ENCODE assay signal across 8 cellular contexts in the genomic region with DNA sequence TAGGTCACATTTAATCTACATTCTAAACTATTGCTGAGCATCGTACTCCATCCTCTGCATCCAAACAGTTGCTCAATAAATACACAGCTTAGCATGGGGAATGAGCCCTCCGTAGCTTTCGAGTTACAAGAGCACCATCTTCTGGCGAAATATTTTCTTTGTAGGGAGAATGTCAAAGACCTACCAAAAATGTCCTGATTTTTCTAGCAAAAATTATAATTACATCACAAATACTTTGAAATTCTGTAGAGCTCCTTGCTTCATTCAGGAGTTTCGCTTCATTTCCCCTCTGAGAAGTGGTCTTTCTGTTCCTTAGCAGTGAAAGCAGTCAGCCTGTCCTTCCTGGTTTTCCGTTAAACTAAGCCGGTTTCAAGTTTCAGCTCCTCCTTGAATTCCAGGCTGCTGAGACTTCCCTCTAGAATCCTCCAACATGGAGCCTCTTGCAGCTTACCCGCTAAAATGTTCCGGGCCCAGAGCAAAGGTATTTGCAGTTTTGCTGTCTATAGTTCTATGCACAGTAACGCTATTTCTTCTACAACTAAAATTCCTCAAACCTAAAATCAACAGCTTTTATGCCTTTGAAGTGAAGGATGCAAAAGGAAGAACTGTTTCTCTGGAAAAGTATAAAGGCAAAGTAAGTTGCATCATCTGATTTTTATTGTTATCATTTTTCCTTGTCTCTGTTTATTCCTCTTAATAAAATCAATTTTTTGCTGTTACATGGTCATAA. TPM values are rescaled to one million over a fixed set of nuclear protein-coding genes. Genes with fewer than 3 reads are reported as not detected.
DNase-seq lines count a peak whose midpoint lies in the region; ATAC-seq, FAIRE-seq and TF ChIP-seq lines count a peak whose summit lies in the region.

A gene with protein sequence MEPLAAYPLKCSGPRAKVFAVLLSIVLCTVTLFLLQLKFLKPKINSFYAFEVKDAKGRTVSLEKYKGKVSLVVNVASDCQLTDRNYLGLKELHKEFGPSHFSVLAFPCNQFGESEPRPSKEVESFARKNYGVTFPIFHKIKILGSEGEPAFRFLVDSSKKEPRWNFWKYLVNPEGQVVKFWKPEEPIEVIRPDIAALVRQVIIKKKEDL (plus strand): TSS at position 409 of the 730 bp plus-strand sequence. CDS start 22 bp downstream, at position 431.

- intact Hi-C loops in breast epithelium (cut with DNase I; ENCODE audit: low total_unique reads) = no loop called here

- H3K27ac ChIP-seq in A549 (peak within 1 kb of the TSS; percentile 85 to 87), breast epithelium (peak within 1 kb of the TSS; percentile 36 to 76), skin epidermis (peak within 1 kb of the TSS in 18 of 21 experiments; percentile 7 to 85 (median 54))

- peak within 1 kb of the TSS; percentile 54 for H3K4me3 ChIP-seq in A549
- no peak within 1 kb of the TSS for H3K4me3 ChIP-seq in GM12865 (ENCODE audit: low read depth, low read length)
- H3K4me3 ChIP-seq in breast epithelium = peak within 1 kb of the TSS; percentile 41 to 67 (median 49)
- H3K4me3 ChIP-seq in skin epidermis = peak within 1 kb of the TSS; percentile 16 to 45 (median 31)

- TF ChIP-seq POLR2A in A549 (IDR thresholded peaks at IDR 0.05; ENCODE audit: low read length) = peak; percentile 27
- no peak for TF ChIP-seq POLR2A in breast epithelium (IDR thresholded peaks at IDR 0.05)

- H3K4me2 ChIP-seq in A549 = peak within 1 kb of the TSS; percentile 68

- 3% methylated on average over 10 of the region's 10 CpGs for WGBS in A549 (ENCODE audit: missing lambda C conversion rate)

- H3K4me1 ChIP-seq in A549 (peaks cover 7% of the 10 kb centered on the region; the same call in 2 of the 3 replicates), breast epithelium (no peaks in the 10 kb centered on the region)

- ATAC-seq in A549 (peak; percentile 95 to 97), GM21528 (IDR thresholded peaks at IDR 0.05; ENCODE audit: low FRiP score, unreplicated experiment) (no peak)

- CTCF ChIA-PET in A549 (lab: Yijun Ruan, JAX) = interaction anchor here (0.6 to 3.1 kb wide), 47 partner anchors 9 to 925 kb away, joined by 3 to 56 read pairs (median 4); a partner anchor contains a TSS

- FAIRE-seq in A549 (lab: Jason Lieb, UNC) = peak; percentile 65

- TF ChIP-seq RAD21 in A549 (conservative IDR thresholded peaks at IDR 0.05 in 1 of 2, IDR thresholded peaks at IDR 0.05 in 1 of 2) = peak; percentile 92 to 93

- peaks cover 6% of the 10 kb centered on the region for H3K36me3 ChIP-seq in breast epithelium

- POLR2A ChIA-PET in A549 (lab: Yijun Ruan, JAX) = interaction anchor here (0.5 to 1.3 kb wide), 8 partner anchors 16 to 849 kb away, joined by 3 to 11 read pairs (median 6); a partner anchor contains a TSS

- no peaks in the 10 kb centered on the region for H3K27me3 ChIP-seq in breast epithelium

- H3K9me3 ChIP-seq in A549 (no peaks in the 10 kb centered on the region), breast epithelium (no peaks in the 10 kb centered on the region)

- TF ChIP-seq CTCF in A549 (IDR thresholded peaks at IDR 0.05) (peak; percentile 97), GM12865 (IDR thresholded peaks at IDR 0.05; ENCODE audit: insufficient read depth, low read depth, low read length, missing control alignments) (peak; percentile 13), breast epithelium (IDR thresholded peaks at IDR 0.05) (peak in 2 of 3 donors; percentile 22 to 25)

- no peak for TF ChIP-seq EP300 in A549 (IDR thresholded peaks at IDR 0.05)

- DNase-seq in A549 (ENCODE audit: low read depth in 1 of 2, low spot score in 1 of 2) (peak; percentile 76 to 88), GM12865 (ENCODE audit: low read depth) (peak; percentile 26), NCI-H69 (lab: John Stamatoyannopoulos, UW) (peak; percentile 65), breast epithelium (ENCODE audit: low spot score in 2 of 2) (no peak), iris pigment epithelial cell (ENCODE audit: low read depth) (peak; percentile 90), NCI-H1048 (lab: John Stamatoyannopoulos, UW) (no peak)

TF ChIP-seq in A549, 52 proteins besides CTCF, POLR2A, EP300 and RAD21:
- TF ChIP-seq JUN (IDR thresholded peaks at IDR 0.05) (peak in 1 of 2 experiments; percentile 65; a peak in 2 of 5 replicates), KDM5A (IDR thresholded peaks at IDR 0.05) (peak; percentile 99), CEBPB (IDR thresholded peaks at IDR 0.05) (peak; percentile 75 to 89), FOSB (CRISPR knock-in tag; IDR thresholded peaks at IDR 0.05) (no peak), FOSL2 (IDR thresholded peaks at IDR 0.05) (no peak), FOSL2 (CRISPR knock-in tag; IDR thresholded peaks at IDR 0.05) (0 out of 2 replicates have a peak, but pooled peaks have one; percentile 5), CBX2 (IDR thresholded peaks at IDR 0.05; ENCODE audit: borderline replicate concordance, low read depth) (no peak), SMC3 (IDR thresholded peaks at IDR 0.05) (peak; percentile 65)
- TF ChIP-seq, protein P1, sequence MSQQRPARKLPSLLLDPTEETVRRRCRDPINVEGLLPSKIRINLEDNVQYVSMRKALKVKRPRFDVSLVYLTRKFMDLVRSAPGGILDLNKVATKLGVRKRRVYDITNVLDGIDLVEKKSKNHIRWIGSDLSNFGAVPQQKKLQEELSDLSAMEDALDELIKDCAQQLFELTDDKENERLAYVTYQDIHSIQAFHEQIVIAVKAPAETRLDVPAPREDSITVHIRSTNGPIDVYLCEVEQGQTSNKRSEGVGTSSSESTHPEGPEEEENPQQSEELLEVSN (IDR thresholded peaks at IDR 0.05; ENCODE audit: borderline replicate concordance, low read depth) = 0 out of 2 replicates have a peak, but pooled peaks have one; percentile 22
- TF ChIP-seq, protein P2, sequence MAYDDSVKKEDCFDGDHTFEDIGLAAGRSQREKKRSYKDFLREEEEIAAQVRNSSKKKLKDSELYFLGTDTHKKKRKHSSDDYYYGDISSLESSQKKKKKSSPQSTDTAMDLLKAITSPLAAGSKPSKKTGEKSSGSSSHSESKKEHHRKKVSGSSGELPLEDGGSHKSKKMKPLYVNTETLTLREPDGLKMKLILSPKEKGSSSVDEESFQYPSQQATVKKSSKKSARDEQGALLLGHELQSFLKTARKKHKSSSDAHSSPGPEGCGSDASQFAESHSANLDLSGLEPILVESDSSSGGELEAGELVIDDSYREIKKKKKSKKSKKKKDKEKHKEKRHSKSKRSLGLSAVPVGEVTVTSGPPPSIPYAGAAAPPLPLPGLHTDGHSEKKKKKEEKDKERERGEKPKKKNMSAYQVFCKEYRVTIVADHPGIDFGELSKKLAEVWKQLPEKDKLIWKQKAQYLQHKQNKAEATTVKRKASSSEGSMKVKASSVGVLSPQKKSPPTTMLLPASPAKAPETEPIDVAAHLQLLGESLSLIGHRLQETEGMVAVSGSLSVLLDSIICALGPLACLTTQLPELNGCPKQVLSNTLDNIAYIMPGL (CRISPR knock-in tag; IDR thresholded peaks at IDR 0.05; ENCODE audit: borderline replicate concordance) = no peak
- TF ChIP-seq, protein P3, sequence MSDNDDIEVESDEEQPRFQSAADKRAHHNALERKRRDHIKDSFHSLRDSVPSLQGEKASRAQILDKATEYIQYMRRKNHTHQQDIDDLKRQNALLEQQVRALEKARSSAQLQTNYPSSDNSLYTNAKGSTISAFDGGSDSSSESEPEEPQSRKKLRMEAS (IDR thresholded peaks at IDR 0.05) = 0 out of 2 replicates have a peak, but pooled peaks have one; percentile 45

RNA-seq across cellular contexts. Expression of the gene that starts here (rescaled TPM):
- polyA plus RNA-seq in A549 (2011; rRNA removed) (67.9 and 86.0 TPM in 2 replicates), A549 (2017; fragmentation: RNase III; extraction: RNeasy Plus Mini Kit Qiagen cat#74134 plus additional on column Dnase treatment) (51.2 to 55.7 TPM (median 51.8 TPM) in 3 replicates)
- 14.4 and 15.3 TPM in 2 replicates for polyA plus RNA-seq in A549 (2012; cell fraction: cytosol; rRNA removed)
- 4.7 and 7.0 TPM in 2 replicates for polyA plus RNA-seq in A549 (2012; cell fraction: nucleus; rRNA removed)
- 10.4 and 13.4 TPM in 2 replicates for polyA minus RNA-seq in A549 (2011; rRNA and poly(A)+ RNA removed)
- total RNA-seq in breast epithelium = 10 to 100 TPM; 14.4 to 24.9 (median 21.0) TPM

Comparison
In these comparisons a context has a peak if more than half of its experiments do, and no peak if none do; other contexts are left out.
1. DNase-seq: peak in A549 (2 of 2), GM12865 (single experiment), NCI-H69 (single experiment) and iris pigment epithelial cell (single experiment); none in breast epithelium (0 of 2) and NCI-H1048 (single experiment).
2. CTCF ChIP-seq: peak in every context shown above with its lines; median percentile 97 in A549; 24 in breast epithelium; 13 in GM12865.
3. Peak in every context shown above with its lines, with median percentiles within 50 percentile points of each other: H3K27ac ChIP-seq.